8 cellular contexts compared by ENCODE assay signal in genomic region chr1:155277896-155278688, GRCh38.
DNase-seq lines count a peak whose midpoint lies in the region; ATAC-seq lines count a peak whose summit lies in the region.

No MANE protein-coding gene starts in this region.

- peak; percentile 61 for DNase-seq in GM03348 (ENCODE audit: low spot score)
- peak; percentile 82 for DNase-seq in NCI-H1105 (lab: John Stamatoyannopoulos, UW)
- DNase-seq in T-helper 2 cell treated with Interferon-gamma antibody and Interleukin-4, amounts not matched to agents 5 μg/mL and 100 μg/mL, for 36 hours (ENCODE audit: low spot score) = peak; percentile 72
- peak; percentile 71 for DNase-seq in astrocyte of the hippocampus (ENCODE audit: low read depth, low spot score)
- peak; percentile 28 for DNase-seq in iris pigment epithelial cell (ENCODE audit: low read depth)
- DNase-seq in stimulated activated CD4-positive, alpha-beta T cell treated with anti-CD3 and anti-CD28 coated beads, Interleukin-15, amount 100 ng/mL, for 48 hours (ENCODE audit: low read depth in 2 of 2) = peak; percentile 61 to 75
- DNase-seq in globus pallidus (ENCODE audit: low spot score) = no peak

- no peaks in the 10 kb centered on the region for H3K9me3 Mint-ChIP-seq in T-helper 2 cell treated with Interferon-gamma antibody and Interleukin-4, amounts not matched to agents 5 μg/mL and 100 μg/mL, for 36 hours

- H3K27me3 Mint-ChIP-seq in T-helper 2 cell treated with Interferon-gamma antibody and Interleukin-4, amounts not matched to agents 5 μg/mL and 100 μg/mL, for 36 hours (ENCODE audit: low read depth) = peaks cover 2% of the 10 kb centered on the region

- H3K36me3 Mint-ChIP-seq in T-helper 2 cell treated with Interferon-gamma antibody and Interleukin-4, amounts not matched to agents 5 μg/mL and 100 μg/mL, for 36 hours (ENCODE audit: low read depth) = peaks cover 2% of the 10 kb centered on the region

- peak overlapping the region; percentile 83 for H3K4me3 Mint-ChIP-seq in T-helper 2 cell treated with Interferon-gamma antibody and Interleukin-4, amounts not matched to agents 5 μg/mL and 100 μg/mL, for 36 hours

- ATAC-seq in GM19455 (IDR thresholded peaks at IDR 0.05; ENCODE audit: unreplicated experiment) = no peak

- H3K4me1 Mint-ChIP-seq in T-helper 2 cell treated with Interferon-gamma antibody and Interleukin-4, amounts not matched to agents 5 μg/mL and 100 μg/mL, for 36 hours (ENCODE audit: low read depth) = peaks cover 17% of the 10 kb centered on the region

- H3K27ac Mint-ChIP-seq in T-helper 2 cell treated with Interferon-gamma antibody and Interleukin-4, amounts not matched to agents 5 μg/mL and 100 μg/mL, for 36 hours = no peak overlapping the region
